In the genomic region with DNA sequence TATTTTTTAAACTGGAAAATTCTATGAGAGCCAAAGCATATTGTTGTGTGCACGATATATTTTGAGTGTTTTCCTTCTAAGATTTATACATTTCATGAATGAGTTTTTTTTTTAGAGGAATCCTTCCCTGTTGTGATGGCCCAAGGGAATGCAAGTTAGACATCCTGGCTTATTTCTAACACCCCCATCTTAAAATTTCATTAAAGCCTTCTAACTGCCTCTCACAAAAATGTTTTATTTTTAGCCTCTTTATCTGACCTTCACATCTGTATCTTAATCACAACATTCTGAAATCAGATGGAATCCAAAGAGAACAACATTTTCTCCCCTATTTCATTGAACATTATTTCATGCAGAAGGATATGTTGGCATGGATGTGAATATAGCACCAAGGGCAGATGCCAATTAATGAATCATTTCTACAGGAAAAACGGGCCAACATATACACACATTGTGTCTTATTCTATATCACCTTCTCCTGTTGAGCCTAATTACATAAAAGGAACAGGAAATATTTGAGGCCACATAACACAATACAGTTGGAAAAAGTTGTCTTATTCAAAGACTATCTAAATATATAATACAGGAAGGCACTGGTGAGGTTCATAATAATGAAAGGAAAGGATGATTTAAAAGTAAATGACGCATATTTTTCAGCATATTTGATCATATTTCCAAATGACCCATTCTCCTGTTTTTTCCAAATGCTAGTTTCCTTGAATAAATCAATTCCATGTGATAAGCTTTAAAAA, we compare ENCODE assay signal across 25 cellular contexts.
DNase-seq lines count a peak whose midpoint lies in the region; ATAC-seq and TF ChIP-seq lines count a peak whose summit lies in the region.
"Had no signal": no experiment of that assay in that cellular context is flagged by ENCODE, and none has a peak within 500 bp of the region (broad histone marks: within the 10 kb centered on the region; RNA-seq: fewer than 3 reads in every experiment).

No MANE protein-coding gene starts in this region.

- no peaks in the 10 kb centered on the region for H3K4me1 Mint-ChIP-seq in GM23338
- H3K4me1 Mint-ChIP-seq: CD14-positive monocyte had no signal

- CTCF ChIA-PET in SK-N-SH (lab: Yijun Ruan, JAX) = no interaction called here

- H3K27ac ChIP-seq in GM23338 (ENCODE audit: low read depth) = no peak overlapping the region
- H3K27ac ChIP-seq in parathyroid adenoma = no peak overlapping the region
- no peak overlapping the region for H3K27ac ChIP-seq in trophoblast cell (ENCODE audit: low read depth, low read length)
- H3K27ac ChIP-seq in SK-N-SH (ENCODE audit: low read depth in 2 of 2, low read length in 1 of 2) = no peak overlapping the region
- H3K27ac ChIP-seq: BLaER1 had no signal

- H4K20me1 ChIP-seq in GM23338 (replicated peaks; ENCODE audit: insufficient read depth) (no peaks in the 10 kb centered on the region), SK-N-SH (ENCODE audit: insufficient read depth) (no peaks in the 10 kb centered on the region)
- H4K20me1 ChIP-seq: BLaER1 had no signal

- TF ChIP-seq RAD21 in SK-N-SH (IDR thresholded peaks at IDR 0.05; ENCODE audit: low read length) = no peak

- H3K23ac ChIP-seq in trophoblast cell (ENCODE audit: low read length) = no peak overlapping the region

- H3F3A ChIP-seq in GM23338 (replicated peaks; ENCODE audit: low read depth) (no peaks in the 10 kb centered on the region), SK-N-SH (replicated peaks; ENCODE audit: insufficient read depth) (no peaks in the 10 kb centered on the region)

- H2AFZ ChIP-seq in GM23338 (0 out of 2 replicates have a peak overlapping the region, but pooled peaks have one; percentile 33), parathyroid adenoma (no peak overlapping the region), trophoblast cell (ENCODE audit: insufficient read depth, low read length, poor library complexity) (no peak overlapping the region), SK-N-SH (ENCODE audit: low read depth) (no peak overlapping the region)

- H3K79me2 ChIP-seq in GM23338 (replicated peaks; ENCODE audit: insufficient read depth) = no peaks in the 10 kb centered on the region
- no peaks in the 10 kb centered on the region for H3K79me2 ChIP-seq in parathyroid adenoma
- no peaks in the 10 kb centered on the region for H3K79me2 ChIP-seq in trophoblast cell (ENCODE audit: control insufficient read depth, insufficient read depth, low read length, poor library complexity)
- H3K79me2 ChIP-seq in SK-N-SH (ENCODE audit: insufficient read depth) = no peaks in the 10 kb centered on the region

- H4K8ac ChIP-seq in trophoblast cell (ENCODE audit: low read depth, low read length) = no peak overlapping the region

- DNase-seq in GM23338 (ENCODE audit: low spot score) (no peak), NCI-H446 (lab: John Stamatoyannopoulos, UW) (peak; percentile 33 to 61), dermis blood vessel endothelial cell (peak; percentile 20), trophoblast cell (no peak), H7 (no peak), SK-N-SH (no peak)
- DNase-seq: 8988T; ACHN; BE2C; C1 segment of cervical spinal cord; CD4-positive, alpha-beta memory T cell; CD4-positive, CD25-positive, alpha-beta regulatory T cell; CD8-positive, alpha-beta memory T cell; COR-L47; DMS 273 treated with DMSO at 0.1 percent for 48 hours; DMS153; DMS53; DMS79; DND-41; EL; GDM1 had no signal

- H2BK120ac ChIP-seq in trophoblast cell (ENCODE audit: insufficient read depth, low read length, poor library complexity) = no peak overlapping the region

- no peaks in the 10 kb centered on the region for H3K9me2 ChIP-seq in GM23338 (ENCODE audit: insufficient read depth)
- H3K9me2 ChIP-seq in SK-N-SH = no peaks in the 10 kb centered on the region

- no peak overlapping the region for H2AK5ac ChIP-seq in trophoblast cell (ENCODE audit: low read length)

- POLR2A ChIA-PET in SK-N-SH (lab: Yijun Ruan, JAX) = no interaction called here

- H4K91ac ChIP-seq in trophoblast cell (ENCODE audit: low read depth, low read length) = no peak overlapping the region

- no peak overlapping the region for H3K4ac ChIP-seq in trophoblast cell (ENCODE audit: low read depth, low read length)

- H3K4me2 ChIP-seq in GM23338 (no peak overlapping the region), parathyroid adenoma (ENCODE audit: low read length) (peak overlapping the region; percentile 2), trophoblast cell (ENCODE audit: low read length) (no peak overlapping the region), SK-N-SH (no peak overlapping the region)
- H3K4me2 ChIP-seq: BLaER1 had no signal

- no peak overlapping the region for H4K12ac ChIP-seq in trophoblast cell (ENCODE audit: low read depth, low read length)

- no peaks in the 10 kb centered on the region for H3K9me3 ChIP-seq in parathyroid adenoma (ENCODE audit: control insufficient read depth, low read length)
- H3K9me3 ChIP-seq in trophoblast cell (ENCODE audit: insufficient read depth, low read depth, low read length) = no peaks in the 10 kb centered on the region
- no peaks in the 10 kb centered on the region for H3K9me3 ChIP-seq in SK-N-SH
- H3K9me3 ChIP-seq: BE2C, BLaER1 had no signal

- H2BK5ac ChIP-seq in trophoblast cell (ENCODE audit: low read depth, low read length, poor library complexity) = no peak overlapping the region

- H3K18ac ChIP-seq in trophoblast cell (ENCODE audit: low read length) = no peak overlapping the region

- no peak for ATAC-seq in GM23338
- ATAC-seq: GM12878 had no signal

- no peak overlapping the region for H3K4me3 ChIP-seq in GM23338
- no peak overlapping the region for H3K4me3 ChIP-seq in parathyroid adenoma (ENCODE audit: low read depth, low read length)
- H3K4me3 ChIP-seq in trophoblast cell (ENCODE audit: low read depth, low read length) = no peak overlapping the region
- no peak overlapping the region for H3K4me3 ChIP-seq in H7 (ENCODE audit: insufficient read depth, low read depth, low read length)
- no peak overlapping the region for H3K4me3 ChIP-seq in SK-N-SH (ENCODE audit: low read depth in 2 of 2, low read length in 1 of 2)
- H3K4me3 ChIP-seq: BLaER1, GM12878 had no signal

- H3K36me3 Mint-ChIP-seq in GM23338 (ENCODE audit: low read depth) = no peaks in the 10 kb centered on the region
- H3K36me3 Mint-ChIP-seq: CD14-positive monocyte; CD4-positive, alpha-beta memory T cell; CD8-positive, alpha-beta memory T cell had no signal

- WGBS in trophoblast cell (ENCODE audit: extremely low coverage, insufficient coverage, insufficient read length) = no CpG with 5 or more reads among the region's 3 CpGs
- 44% methylated on average over 3 of the region's 3 CpGs for WGBS in SK-N-SH (ENCODE audit: low lambda C conversion rate)

- no peaks in the 10 kb centered on the region for H3K4me1 ChIP-seq in GM23338 (ENCODE audit: insufficient read depth)
- peaks cover 13% of the 10 kb centered on the region for H3K4me1 ChIP-seq in parathyroid adenoma
- H3K4me1 ChIP-seq in trophoblast cell (ENCODE audit: control insufficient read depth in 1 of 2, insufficient read depth in 2 of 2, low read length in 2 of 2) = peaks cover 0 to 4% of the 10 kb centered on the region in 2 experiments
- H3K4me1 ChIP-seq in SK-N-SH (ENCODE audit: control insufficient read depth in 1 of 2, insufficient read depth in 2 of 2, low read depth in 1 of 2, low read length in 1 of 2) = no peaks in the 10 kb centered on the region; a peak in 1 of 4 replicates
- H3K4me1 ChIP-seq: BE2C, BLaER1 had no signal

- no peak for TF ChIP-seq EP300 in SK-N-SH (IDR thresholded peaks at IDR 0.05; ENCODE audit: borderline replicate concordance in 1 of 2, low read depth in 1 of 2, low read length in 1 of 2)

- H3K27me3 ChIP-seq in GM23338 (ENCODE audit: insufficient read depth) = no peaks in the 10 kb centered on the region
- no peaks in the 10 kb centered on the region for H3K27me3 ChIP-seq in parathyroid adenoma (ENCODE audit: control insufficient read depth, insufficient read depth, low read length)
- no peaks in the 10 kb centered on the region for H3K27me3 ChIP-seq in trophoblast cell (ENCODE audit: insufficient read depth, low read length)
- no peaks in the 10 kb centered on the region for H3K27me3 ChIP-seq in H7 (ENCODE audit: control insufficient read depth, insufficient read depth, low read length)
- H3K27me3 ChIP-seq in SK-N-SH (ENCODE audit: insufficient read depth) = no peaks in the 10 kb centered on the region
- H3K27me3 ChIP-seq: BE2C, BLaER1 had no signal

- no peaks in the 10 kb centered on the region for H3K27me3 Mint-ChIP-seq in GM23338 (ENCODE audit: insufficient read depth, low read depth, poor library complexity)
- H3K27me3 Mint-ChIP-seq: CD4-positive, alpha-beta memory T cell had no signal

- no peaks in the 10 kb centered on the region for H3K36me3 ChIP-seq in GM23338 (ENCODE audit: insufficient read depth)
- no peaks in the 10 kb centered on the region for H3K36me3 ChIP-seq in parathyroid adenoma (ENCODE audit: control insufficient read depth, insufficient read depth, low read length)
- no peaks in the 10 kb centered on the region for H3K36me3 ChIP-seq in trophoblast cell (ENCODE audit: control insufficient read depth in 1 of 2, insufficient read depth in 2 of 2, low read length in 2 of 2)
- H3K36me3 ChIP-seq in H7 (replicated peaks; ENCODE audit: control insufficient read depth, insufficient read depth, low read length) = no peaks in the 10 kb centered on the region
- no peaks in the 10 kb centered on the region for H3K36me3 ChIP-seq in SK-N-SH (replicated peaks in 1 of 2; ENCODE audit: control insufficient read depth in 1 of 2, insufficient read depth in 2 of 2, low read length in 1 of 2)
- H3K36me3 ChIP-seq: BE2C, BLaER1 had no signal

- H3K9ac ChIP-seq in parathyroid adenoma = no peak overlapping the region
- no peak overlapping the region for H3K9ac ChIP-seq in trophoblast cell (ENCODE audit: low read length)
- no peak overlapping the region for H3K9ac ChIP-seq in SK-N-SH
- H3K9ac ChIP-seq: BLaER1 had no signal

- no peaks in the 10 kb centered on the region for H3K9me3 Mint-ChIP-seq in GM23338

- H3K4me3 Mint-ChIP-seq in GM23338 = no peak overlapping the region
- H3K4me3 Mint-ChIP-seq: CD14-positive monocyte; CD4-positive, alpha-beta memory T cell; CD4-positive, CD25-positive, alpha-beta regulatory T cell; CD8-positive, alpha-beta memory T cell had no signal

- no peak overlapping the region for H3K14ac ChIP-seq in trophoblast cell (ENCODE audit: low read length)

- H3K27ac Mint-ChIP-seq in GM23338 = no peak overlapping the region
- H3K27ac Mint-ChIP-seq: CD14-positive monocyte; CD4-positive, alpha-beta memory T cell; CD4-positive, CD25-positive, alpha-beta regulatory T cell; CD8-positive, alpha-beta memory T cell had no signal

- no peak overlapping the region for H2BK12ac ChIP-seq in trophoblast cell (ENCODE audit: low read length)

- TF ChIP-seq CTCF in GM23338 (conservative IDR thresholded peaks at IDR 0.05; ENCODE audit: low read depth in 2 of 2) = no peak
- TF ChIP-seq CTCF in parathyroid adenoma (IDR thresholded peaks at IDR 0.05) = no peak
- no peak for TF ChIP-seq CTCF in SK-N-SH (IDR thresholded peaks at IDR 0.05)

- no peaks in the 10 kb centered on the region for H3K79me1 ChIP-seq in trophoblast cell (ENCODE audit: low read length)

TF ChIP-seq in GM23338, 12 proteins besides CTCF, POLR2A, EP300 and RAD21 (continues in another document):
- no peak for TF ChIP-seq CREB1 (CRISPR knock-in tag; IDR thresholded peaks at IDR 0.05; ENCODE audit: low read depth)
- TF ChIP-seq ZNF114 (CRISPR knock-in tag; IDR thresholded peaks at IDR 0.05) = no peak

TF ChIP-seq in SK-N-SH, 30 proteins besides CTCF, POLR2A, EP300 and RAD21 (continues in another document):
- TF ChIP-seq CHD2 (IDR thresholded peaks at IDR 0.05; ENCODE audit: low read length, partially characterized antibody) (no peak), NRF1 (IDR thresholded peaks at IDR 0.05; ENCODE audit: low read depth, low read length) (no peak)

Comparison
In these comparisons a context has a peak if more than half of its experiments do, and no peak if none do; other contexts are left out.
1. DNase-seq: peak in NCI-H446 (2 of 2) and dermis blood vessel endothelial cell (single experiment); none in GM23338 (single experiment), trophoblast cell (0 of 2), H7 (single experiment) and SK-N-SH (single experiment).